ENCODE assay signal across 13 cellular contexts in the genomic region with DNA sequence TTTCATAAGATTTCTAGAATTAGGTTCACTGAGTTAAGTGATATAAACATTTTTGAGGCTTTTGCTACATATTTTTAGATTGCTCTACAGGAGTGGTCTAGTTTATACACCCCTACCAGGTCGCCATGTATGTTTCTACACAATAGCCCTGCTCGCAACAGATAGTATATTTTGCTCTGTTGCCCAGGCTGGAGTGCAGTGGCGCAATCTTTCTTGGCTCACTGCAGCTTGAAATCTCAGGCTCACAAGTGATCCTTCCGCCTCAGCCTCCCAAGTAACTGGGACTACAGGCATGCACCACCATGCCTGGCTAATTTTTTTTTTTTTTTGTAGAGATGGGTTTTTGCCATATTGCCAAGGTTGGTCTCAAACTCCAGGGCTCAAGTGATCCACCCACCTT.
"Had no signal": no experiment of that assay in that cellular context is flagged by ENCODE, and none has a peak within 500 bp of the region (broad histone marks: within the 10 kb centered on the region; RNA-seq: fewer than 3 reads in every experiment).

No MANE protein-coding gene starts in this region.

- H3K36me3 ChIP-seq: tibial nerve had no signal

- H3K9me3 ChIP-seq: body of pancreas, mucosa of descending colon, tibial nerve had no signal

- H3K27ac ChIP-seq: body of pancreas, tibial nerve had no signal

- ATAC-seq: activated CD4-positive, CD25-positive, alpha-beta regulatory T cell treated with anti-CD3 and anti-CD28 coated beads, Interleukin-2, amount 50 U/mL, for 24 hours; activated naive CD4-positive, alpha-beta T cell treated with anti-CD3 and anti-CD28 coated beads, Interleukin-2, amount 50 U/mL, for 72 hours; body of pancreas; effector memory CD8-positive, alpha-beta T cell; stimulated activated memory B cell treated with anti-CD40 and anti-IgM and Interleukin-4, amounts not matched to agents 10 μg/mL and 1 μg/mL and 100 μg/mL, for 72 hours had no signal

- DNase-seq: activated CD4-positive, alpha-beta T cell treated with anti-CD3 and anti-CD28 coated beads, Interleukin-2, amount 50 U/mL, for 4 hours; activated effector memory CD4-positive, alpha-beta T cell treated with anti-CD3 and anti-CD28 coated beads, Interleukin-2, amount 50 U/mL, for 16 hours; activated T-cell treated with anti-CD3 and anti-CD28 coated beads, Interleukin-2, amount 50 U/mL, for 1 hour; amniotic stem cell; effector memory CD8-positive, alpha-beta T cell; natural killer cell had no signal

- H3K9me3 Mint-ChIP-seq: activated naive CD4-positive, alpha-beta T cell treated with anti-CD3 and anti-CD28 coated beads, Interleukin-2, amount 50 U/mL, for 72 hours; dendritic cell treated with granulocyte-macrophage colony-stimulating factor and Interleukin-4, amounts not matched to agents 40 ng/mL and 50 ng/mL, for 4 days; effector memory CD8-positive, alpha-beta T cell; natural killer cell; stimulated activated memory B cell treated with anti-CD40 and anti-IgM and Interleukin-4, amounts not matched to agents 10 μg/mL and 1 μg/mL and 100 μg/mL, for 72 hours had no signal

- H3K4me3 Mint-ChIP-seq: dendritic cell treated with granulocyte-macrophage colony-stimulating factor and Interleukin-4, amounts not matched to agents 40 ng/mL and 50 ng/mL, for 4 days; effector memory CD8-positive, alpha-beta T cell; natural killer cell; stimulated activated memory B cell treated with anti-CD40 and anti-IgM and Interleukin-4, amounts not matched to agents 10 μg/mL and 1 μg/mL and 100 μg/mL, for 72 hours had no signal

- H3K27me3 Mint-ChIP-seq: dendritic cell treated with granulocyte-macrophage colony-stimulating factor and Interleukin-4, amounts not matched to agents 40 ng/mL and 50 ng/mL, for 4 days had no signal

- H3K4me3 ChIP-seq: body of pancreas, mucosa of descending colon, tibial nerve had no signal

- H3K27me3 ChIP-seq: body of pancreas, tibial nerve had no signal

- H3K36me3 Mint-ChIP-seq: activated naive CD4-positive, alpha-beta T cell treated with anti-CD3 and anti-CD28 coated beads, Interleukin-2, amount 50 U/mL, for 72 hours; natural killer cell; stimulated activated memory B cell treated with anti-CD40 and anti-IgM and Interleukin-4, amounts not matched to agents 10 μg/mL and 1 μg/mL and 100 μg/mL, for 72 hours had no signal

- H3K27ac Mint-ChIP-seq: activated naive CD4-positive, alpha-beta T cell treated with anti-CD3 and anti-CD28 coated beads, Interleukin-2, amount 50 U/mL, for 72 hours; dendritic cell treated with granulocyte-macrophage colony-stimulating factor and Interleukin-4, amounts not matched to agents 40 ng/mL and 50 ng/mL, for 4 days; effector memory CD8-positive, alpha-beta T cell; natural killer cell; stimulated activated memory B cell treated with anti-CD40 and anti-IgM and Interleukin-4, amounts not matched to agents 10 μg/mL and 1 μg/mL and 100 μg/mL, for 72 hours had no signal
